7 cellular contexts compared by ENCODE assay signal in the genomic region with DNA sequence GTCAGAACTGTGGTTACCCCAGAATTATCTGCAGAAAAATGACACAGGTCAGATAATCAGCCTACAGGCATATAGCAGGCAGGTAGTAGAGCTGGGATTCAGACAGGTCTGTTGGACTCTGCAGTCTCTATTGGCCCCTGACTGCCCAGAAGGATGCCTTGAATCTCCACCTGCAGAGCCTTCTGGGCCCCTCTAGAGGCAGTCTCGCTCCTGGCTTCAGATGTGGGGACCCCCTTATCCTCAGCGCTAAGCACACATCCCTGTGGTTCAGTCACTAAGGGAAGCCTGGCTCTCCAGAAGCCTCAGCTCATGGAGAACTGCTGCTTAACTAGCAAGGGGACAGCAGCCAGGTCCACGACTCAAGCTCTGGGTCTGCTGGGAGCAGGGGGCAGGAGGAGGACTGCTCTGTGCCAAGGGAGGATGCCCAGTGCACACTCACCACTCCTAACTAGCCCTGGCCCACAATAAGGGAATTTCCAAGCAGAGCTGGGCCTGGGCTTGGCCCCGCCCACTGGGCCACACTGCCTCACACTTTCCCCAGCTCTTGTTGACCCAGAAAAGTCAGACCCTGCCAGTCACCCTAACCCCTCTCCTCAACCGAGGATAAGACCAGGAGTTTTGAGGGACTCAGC. TPM values are rescaled to one million over a fixed set of nuclear protein-coding genes. Genes with fewer than 3 reads are reported as not detected.
A peak's percentile ranks its signal among the peaks of the same experiment; 100 is the strongest.
DNase-seq lines count a peak whose midpoint lies in the region; ATAC-seq, FAIRE-seq and TF ChIP-seq lines count a peak whose summit lies in the region.

No MANE protein-coding gene starts in this region.

- FAIRE-seq in GM12891 (lab: Jason Lieb, UNC) = peak; percentile 38
- no peak for FAIRE-seq in RCC 7860 (lab: Jason Lieb, UNC)
- no peak for FAIRE-seq in HTR-8/SVneo (lab: Jason Lieb, UNC)

- DNase-seq in GM12891 (ENCODE audit: insufficient read length, low spot score) (no peak), RCC 7860 (ENCODE audit: low spot score) (peak; percentile 39), spleen (no peak), HTR-8/SVneo (ENCODE audit: insufficient read length, low spot score) (no peak), foreskin fibroblast (no peak)
- peak in 2 of 3 experiments; percentile 22 to 30 for DNase-seq in effector memory CD8-positive, alpha-beta T cell

- no peak for TF ChIP-seq POLR2A in GM12891 (IDR thresholded peaks at IDR 0.05; ENCODE audit: low read depth, low read length)
- TF ChIP-seq POLR2A in spleen (IDR thresholded peaks at IDR 0.05) = no peak

- H3K4me3 Mint-ChIP-seq in effector memory CD8-positive, alpha-beta T cell = peak overlapping the region; percentile 78 to 85

- H3K36me3 Mint-ChIP-seq in effector memory CD8-positive, alpha-beta T cell (ENCODE audit: insufficient read depth) = peaks cover 35% of the 10 kb centered on the region

- peak overlapping the region; percentile 72 to 98 (median 90) for H3K27ac ChIP-seq in spleen

- no peaks in the 10 kb centered on the region for H3K9me3 ChIP-seq in spleen

- no peaks in the 10 kb centered on the region for H3K27me3 ChIP-seq in spleen (replicated peaks in 1 of 7)

- H3K4me3 ChIP-seq in spleen = peak overlapping the region in 1 of 8 donors; percentile 64
- H3K4me3 ChIP-seq in foreskin fibroblast (ENCODE audit: low read depth in 1 of 2, low read length in 2 of 2) = no peak overlapping the region

- TF ChIP-seq CTCF in spleen (IDR thresholded peaks at IDR 0.05 in 8 of 11, conservative IDR thresholded peaks at IDR 0.05 in 3 of 11) = no peak
- TF ChIP-seq CTCF in foreskin fibroblast (IDR thresholded peaks at IDR 0.05; ENCODE audit: low read depth, low read length) = no peak

- H3K9me3 Mint-ChIP-seq in effector memory CD8-positive, alpha-beta T cell = no peaks in the 10 kb centered on the region

- peaks cover 37 to 38% of the 10 kb centered on the region in 2 donors for H3K4me1 Mint-ChIP-seq in effector memory CD8-positive, alpha-beta T cell (ENCODE audit: low read depth in 2 of 2)

- WGBS in spleen, 5 donors = 51 to 80% (median 70%) methylated on average over 3 to 5 of the region's 5 CpGs

- no peaks in the 10 kb centered on the region for H3K27me3 Mint-ChIP-seq in effector memory CD8-positive, alpha-beta T cell

- peaks cover 0 to 11% (median 0%) of the 10 kb centered on the region in 6 donors for H3K36me3 ChIP-seq in spleen

- peaks cover 23 to 100% (median 72%) of the 10 kb centered on the region in 6 donors for H3K4me1 ChIP-seq in spleen

- ATAC-seq in effector memory CD8-positive, alpha-beta T cell (replicated peaks) = peak; percentile 52
- no peak for ATAC-seq in GM21737 (IDR thresholded peaks at IDR 0.05; ENCODE audit: unreplicated experiment)

- intact Hi-C loops in spleen (cut with DNase I; ENCODE audit: low total_unique reads) = no loop called here

- H3K27ac Mint-ChIP-seq in effector memory CD8-positive, alpha-beta T cell = peak overlapping the region; percentile 98

TF ChIP-seq in GM12891, 5 proteins besides CTCF, POLR2A, EP300 and RAD21:
- TF ChIP-seq POU2F2 (IDR thresholded peaks at IDR 0.05; ENCODE audit: low read depth, low read length) (0 out of 2 replicates have a peak, but pooled peaks have one; percentile 12), POLR2AphosphoS5 (IDR thresholded peaks at IDR 0.05; ENCODE audit: low read depth, low read length) (no peak)

RNA-seq across cellular contexts. Expression of a gene that starts 18.9 kb away (rescaled TPM):
- 8.9 TPM for polyA plus RNA-seq in GM12891 (2012; ENCODE audit: low read depth, missing spikeins)
- total RNA-seq in spleen = 10 to 100 TPM; 21.2 to 40.4 (median 35.0) TPM
- polyA plus RNA-seq in spleen = 10 to 100 TPM in 1 of 3 donors, 1 to 10 TPM in 2; 6.0 to 14.8 (median 7.7) TPM

Comparison
In these comparisons a context has a peak if more than half of its experiments do, and no peak if none do; other contexts are left out.
1. DNase-seq: peak in RCC 7860 (single experiment) and effector memory CD8-positive, alpha-beta T cell (2 of 3); none in GM12891 (single experiment), spleen (single experiment), HTR-8/SVneo (single experiment) and foreskin fibroblast (0 of 2).